1 cellular context compared by ENCODE assay signal in the genomic region with DNA sequence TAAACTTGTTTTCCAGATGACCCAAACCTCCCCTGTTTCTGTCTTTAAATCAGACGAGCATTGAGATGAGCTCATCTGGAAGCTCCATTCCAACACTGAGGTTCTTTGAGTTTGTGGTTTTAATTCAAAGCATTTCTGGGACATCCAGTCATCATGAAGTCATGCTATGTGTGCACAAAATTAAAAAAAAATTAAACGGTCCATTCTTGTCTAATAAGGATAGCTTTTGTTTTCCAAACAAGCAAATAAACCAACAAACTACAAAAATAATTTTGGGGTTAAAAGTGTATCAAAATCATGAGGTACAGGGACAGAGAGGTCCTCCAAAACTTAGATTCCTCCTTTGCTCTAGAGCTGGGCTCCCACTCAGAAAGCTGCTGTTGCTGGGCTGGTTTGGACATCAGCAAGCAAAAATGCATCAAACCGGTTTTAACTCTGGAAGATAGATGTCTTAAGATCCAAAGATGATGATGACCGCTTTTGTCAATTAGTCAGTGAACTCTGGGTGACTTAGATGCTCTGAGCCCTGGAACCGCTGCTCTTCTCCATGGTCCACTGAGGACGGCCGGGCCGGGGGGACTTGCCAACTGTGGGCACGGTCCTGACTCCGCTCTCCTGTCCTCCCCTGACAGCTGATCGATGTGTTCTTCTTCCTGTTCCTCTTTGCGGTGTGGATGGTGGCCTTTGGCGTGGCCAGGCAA.
TF ChIP-seq lines count a peak whose summit lies in the region.

No MANE protein-coding gene starts in this region.

TF ChIP-seq in A549, 52 proteins besides CTCF, POLR2A, EP300 and RAD21 (continued from another document):
- TF ChIP-seq, protein P1, sequence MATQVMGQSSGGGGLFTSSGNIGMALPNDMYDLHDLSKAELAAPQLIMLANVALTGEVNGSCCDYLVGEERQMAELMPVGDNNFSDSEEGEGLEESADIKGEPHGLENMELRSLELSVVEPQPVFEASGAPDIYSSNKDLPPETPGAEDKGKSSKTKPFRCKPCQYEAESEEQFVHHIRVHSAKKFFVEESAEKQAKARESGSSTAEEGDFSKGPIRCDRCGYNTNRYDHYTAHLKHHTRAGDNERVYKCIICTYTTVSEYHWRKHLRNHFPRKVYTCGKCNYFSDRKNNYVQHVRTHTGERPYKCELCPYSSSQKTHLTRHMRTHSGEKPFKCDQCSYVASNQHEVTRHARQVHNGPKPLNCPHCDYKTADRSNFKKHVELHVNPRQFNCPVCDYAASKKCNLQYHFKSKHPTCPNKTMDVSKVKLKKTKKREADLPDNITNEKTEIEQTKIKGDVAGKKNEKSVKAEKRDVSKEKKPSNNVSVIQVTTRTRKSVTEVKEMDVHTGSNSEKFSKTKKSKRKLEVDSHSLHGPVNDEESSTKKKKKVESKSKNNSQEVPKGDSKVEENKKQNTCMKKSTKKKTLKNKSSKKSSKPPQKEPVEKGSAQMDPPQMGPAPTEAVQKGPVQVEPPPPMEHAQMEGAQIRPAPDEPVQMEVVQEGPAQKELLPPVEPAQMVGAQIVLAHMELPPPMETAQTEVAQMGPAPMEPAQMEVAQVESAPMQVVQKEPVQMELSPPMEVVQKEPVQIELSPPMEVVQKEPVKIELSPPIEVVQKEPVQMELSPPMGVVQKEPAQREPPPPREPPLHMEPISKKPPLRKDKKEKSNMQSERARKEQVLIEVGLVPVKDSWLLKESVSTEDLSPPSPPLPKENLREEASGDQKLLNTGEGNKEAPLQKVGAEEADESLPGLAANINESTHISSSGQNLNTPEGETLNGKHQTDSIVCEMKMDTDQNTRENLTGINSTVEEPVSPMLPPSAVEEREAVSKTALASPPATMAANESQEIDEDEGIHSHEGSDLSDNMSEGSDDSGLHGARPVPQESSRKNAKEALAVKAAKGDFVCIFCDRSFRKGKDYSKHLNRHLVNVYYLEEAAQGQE (IDR thresholded peaks at IDR 0.05) = no peak
- TF ChIP-seq, protein P2, sequence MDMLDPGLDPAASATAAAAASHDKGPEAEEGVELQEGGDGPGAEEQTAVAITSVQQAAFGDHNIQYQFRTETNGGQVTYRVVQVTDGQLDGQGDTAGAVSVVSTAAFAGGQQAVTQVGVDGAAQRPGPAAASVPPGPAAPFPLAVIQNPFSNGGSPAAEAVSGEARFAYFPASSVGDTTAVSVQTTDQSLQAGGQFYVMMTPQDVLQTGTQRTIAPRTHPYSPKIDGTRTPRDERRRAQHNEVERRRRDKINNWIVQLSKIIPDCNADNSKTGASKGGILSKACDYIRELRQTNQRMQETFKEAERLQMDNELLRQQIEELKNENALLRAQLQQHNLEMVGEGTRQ (IDR thresholded peaks at IDR 0.05) = no peak
- no peak for TF ChIP-seq RNF2 (IDR thresholded peaks at IDR 0.05; ENCODE audit: borderline replicate concordance, low read depth)
- TF ChIP-seq RFX5 (IDR thresholded peaks at IDR 0.05) = no peak
- TF ChIP-seq, protein P3, sequence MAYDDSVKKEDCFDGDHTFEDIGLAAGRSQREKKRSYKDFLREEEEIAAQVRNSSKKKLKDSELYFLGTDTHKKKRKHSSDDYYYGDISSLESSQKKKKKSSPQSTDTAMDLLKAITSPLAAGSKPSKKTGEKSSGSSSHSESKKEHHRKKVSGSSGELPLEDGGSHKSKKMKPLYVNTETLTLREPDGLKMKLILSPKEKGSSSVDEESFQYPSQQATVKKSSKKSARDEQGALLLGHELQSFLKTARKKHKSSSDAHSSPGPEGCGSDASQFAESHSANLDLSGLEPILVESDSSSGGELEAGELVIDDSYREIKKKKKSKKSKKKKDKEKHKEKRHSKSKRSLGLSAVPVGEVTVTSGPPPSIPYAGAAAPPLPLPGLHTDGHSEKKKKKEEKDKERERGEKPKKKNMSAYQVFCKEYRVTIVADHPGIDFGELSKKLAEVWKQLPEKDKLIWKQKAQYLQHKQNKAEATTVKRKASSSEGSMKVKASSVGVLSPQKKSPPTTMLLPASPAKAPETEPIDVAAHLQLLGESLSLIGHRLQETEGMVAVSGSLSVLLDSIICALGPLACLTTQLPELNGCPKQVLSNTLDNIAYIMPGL (CRISPR knock-in tag; IDR thresholded peaks at IDR 0.05; ENCODE audit: borderline replicate concordance) = no peak
- TF ChIP-seq CEBPB (IDR thresholded peaks at IDR 0.05) = peak; percentile 4 to 46; a peak in 1 of 4 replicates
- TF ChIP-seq ZNF302 (CRISPR knock-in tag; IDR thresholded peaks at IDR 0.05) = no peak
- TF ChIP-seq MYC (IDR thresholded peaks at IDR 0.05; ENCODE audit: borderline replicate concordance, low read length) = no peak
- TF ChIP-seq HOXA7 (CRISPR knock-in tag; IDR thresholded peaks at IDR 0.05) = no peak
- TF ChIP-seq CHD4 (IDR thresholded peaks at IDR 0.05; ENCODE audit: borderline replicate concordance) = no peak
- TF ChIP-seq NPAS2 (CRISPR knock-in tag; IDR thresholded peaks at IDR 0.05; ENCODE audit: borderline replicate concordance) = no peak
- TF ChIP-seq EHMT2 (IDR thresholded peaks at IDR 0.05; ENCODE audit: low read depth) = no peak
- no peak for TF ChIP-seq TP53 (CRISPR knock-in tag; IDR thresholded peaks at IDR 0.05)
- TF ChIP-seq SMC3 (IDR thresholded peaks at IDR 0.05) = no peak
- peak; percentile 49 for TF ChIP-seq JUNB (IDR thresholded peaks at IDR 0.05)
- TF ChIP-seq RCOR1 (IDR thresholded peaks at IDR 0.05; ENCODE audit: low read depth, low read length) = no peak
- no peak for TF ChIP-seq BHLHE40 (IDR thresholded peaks at IDR 0.05; ENCODE audit: low read depth, low read length)
- TF ChIP-seq, protein P4, sequence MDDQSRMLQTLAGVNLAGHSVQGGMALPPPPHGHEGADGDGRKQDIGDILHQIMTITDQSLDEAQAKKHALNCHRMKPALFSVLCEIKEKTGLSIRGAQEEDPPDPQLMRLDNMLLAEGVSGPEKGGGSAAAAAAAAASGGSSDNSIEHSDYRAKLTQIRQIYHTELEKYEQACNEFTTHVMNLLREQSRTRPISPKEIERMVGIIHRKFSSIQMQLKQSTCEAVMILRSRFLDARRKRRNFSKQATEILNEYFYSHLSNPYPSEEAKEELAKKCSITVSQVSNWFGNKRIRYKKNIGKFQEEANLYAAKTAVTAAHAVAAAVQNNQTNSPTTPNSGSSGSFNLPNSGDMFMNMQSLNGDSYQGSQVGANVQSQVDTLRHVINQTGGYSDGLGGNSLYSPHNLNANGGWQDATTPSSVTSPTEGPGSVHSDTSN (IDR thresholded peaks at IDR 0.05) = no peak
- TF ChIP-seq CBX8 (IDR thresholded peaks at IDR 0.05) = no peak
